18 cellular contexts compared by ENCODE assay signal in genomic region chr5:150519560-150519945, GRCh38. TPM values are rescaled to one million over a fixed set of nuclear protein-coding genes. Genes with fewer than 3 reads are reported as not detected.
A peak's percentile ranks its signal among the peaks of the same experiment; 100 is the strongest.
DNase-seq lines count a peak whose midpoint lies in the region; TF ChIP-seq lines count a peak whose summit lies in the region.
"Had no signal": no experiment of that assay in that cellular context is flagged by ENCODE, and none has a peak within 500 bp of the region (broad histone marks: within the 10 kb centered on the region; RNA-seq: fewer than 3 reads in every experiment).

No MANE protein-coding gene starts in this region.

- in situ Hi-C loops in GM23248 (cut with MboI), result no loop called here
- in situ Hi-C loops in KBM-7 (cut with MboI; ENCODE audit: low pct_unique_long_range_greater_than_20kb, low sequenced_read_pairs), result no loop called here

- no peak for TF ChIP-seq EP300 in sigmoid colon (IDR thresholded peaks at IDR 0.05)

- H3K4me2 ChIP-seq in GM23248 (ENCODE audit: unreplicated experiment), result no peak overlapping the region
- H3K4me2 ChIP-seq in hepatocyte, result no peak overlapping the region

- TF ChIP-seq CTCF in ascending aorta (IDR thresholded peaks at IDR 0.05) (no peak), hepatocyte (IDR thresholded peaks at IDR 0.05; ENCODE audit: poor library complexity) (no peak), sigmoid colon (IDR thresholded peaks at IDR 0.05) (no peak)

- H3K27me3 ChIP-seq in GM23248 (replicated peaks; ENCODE audit: insufficient read depth), result no peaks in the 10 kb centered on the region
- no peaks in the 10 kb centered on the region for H3K27me3 ChIP-seq in ascending aorta
- H3K27me3 ChIP-seq in hepatocyte, result no peaks in the 10 kb centered on the region
- H3K27me3 ChIP-seq in sigmoid colon, result no peaks in the 10 kb centered on the region
- H3K27me3 ChIP-seq: neutrophil, suprapubic skin had no signal

- DNase-seq in GM23248, result peak; percentile 55
- DNase-seq in ascending aorta (ENCODE audit: low spot score in 2 of 2), result no peak
- DNase-seq in hepatocyte (ENCODE audit: low spot score), result no peak
- no peak for DNase-seq in sigmoid colon
- DNase-seq in activated gamma-delta T cell (lab: John Stamatoyannopoulos, UW), result no peak
- no peak for DNase-seq in NCI-H345 (lab: John Stamatoyannopoulos, UW)
- DNase-seq in KBM-7, result no peak
- DNase-seq: activated CD4-positive, alpha-beta T cell treated with anti-CD3 and anti-CD28 coated beads, Interleukin-2, amount 10 ng/mL, durations not matched to agents 24 days and 14 days; CD4-positive, alpha-beta T cell; DMS153; GF-D8; NCI-H2171; retina; Right ventricle myocardium superior; stimulated activated CD4-positive, alpha-beta T cell treated with anti-CD3 and anti-CD28 coated beads, Interleukin-15, amount 100 ng/mL, for 24 hours; T-cell had no signal

- no peaks in the 10 kb centered on the region for H4K20me1 ChIP-seq in GM23248 (ENCODE audit: insufficient read depth)
- peaks cover 41% of the 10 kb centered on the region for H4K20me1 ChIP-seq in hepatocyte (ENCODE audit: insufficient read depth, poor library complexity, severe bottlenecking)

- no peak for TF ChIP-seq POLR2A in sigmoid colon (IDR thresholded peaks at IDR 0.05)

- no peaks in the 10 kb centered on the region for H3K9me3 ChIP-seq in GM23248 (ENCODE audit: low read depth)
- H3K9me3 ChIP-seq in ascending aorta, result no peaks in the 10 kb centered on the region
- no peaks in the 10 kb centered on the region for H3K9me3 ChIP-seq in hepatocyte (ENCODE audit: low read depth)
- H3K9me3 ChIP-seq in sigmoid colon, result no peaks in the 10 kb centered on the region
- H3K9me3 ChIP-seq: neutrophil, suprapubic skin had no signal

- peaks cover 21% of the 10 kb centered on the region; the same call in 1 of the 2 replicates for H3K36me3 ChIP-seq in GM23248 (ENCODE audit: low read depth)
- H3K36me3 ChIP-seq in ascending aorta, result peaks cover 11 to 27% of the 10 kb centered on the region in 2 donors
- H3K36me3 ChIP-seq in hepatocyte (replicated peaks; ENCODE audit: insufficient read depth, low read depth), result no peaks in the 10 kb centered on the region
- H3K36me3 ChIP-seq in sigmoid colon, result peaks cover 0 to 14% (median 8%) of the 10 kb centered on the region in 4 donors

- peaks cover 91% of the 10 kb centered on the region for H3K79me2 ChIP-seq in GM23248 (ENCODE audit: insufficient read depth)
- H3K79me2 ChIP-seq in hepatocyte, result peaks cover 88% of the 10 kb centered on the region

- H2AFZ ChIP-seq in GM23248 (no peak overlapping the region), hepatocyte (no peak overlapping the region)

- peak overlapping the region; percentile 72 for H3K27ac ChIP-seq in GM23248
- H3K27ac ChIP-seq in ascending aorta, result peak overlapping the region; percentile 23 to 38
- H3K27ac ChIP-seq in hepatocyte, result peak overlapping the region; percentile 54
- H3K27ac ChIP-seq in sigmoid colon, result peak overlapping the region in 3 of 4 donors; percentile 2 to 40 (median 27)
- H3K27ac ChIP-seq: neutrophil had no signal

- intact Hi-C loops in ascending aorta (cut with DNase I), result no loop called here
- intact Hi-C loops in sigmoid colon (cut with DNase I), result loop anchor here (5.0 kb wide), 1 partner anchor 42 kb away; no protein-coding TSS in a partner anchor

- no peaks in the 10 kb centered on the region for H3K9me2 ChIP-seq in GM23248 (ENCODE audit: insufficient read depth)
- H3K9me2 ChIP-seq in hepatocyte (replicated peaks; ENCODE audit: insufficient read depth), result no peaks in the 10 kb centered on the region

- H3K4me1 ChIP-seq in GM23248 (ENCODE audit: insufficient read depth) (peaks cover 64% of the 10 kb centered on the region), ascending aorta (peaks cover 22 to 63% of the 10 kb centered on the region in 2 donors), hepatocyte (ENCODE audit: insufficient read depth) (peaks cover 64% of the 10 kb centered on the region), sigmoid colon (peaks cover 0 to 89% (median 80%) of the 10 kb centered on the region in 4 donors)

- H3K9ac ChIP-seq in GM23248, result no peak overlapping the region

- peaks cover 58% of the 10 kb centered on the region for H3F3A ChIP-seq in GM23248 (ENCODE audit: insufficient read depth)

- WGBS in GM23248 (ENCODE audit: low coverage in 1 of 2, low lambda C conversion rate in 2 of 2, missing lambda C conversion rate in 2 of 2), 2 experiments, result 83 to 85% methylated on average over 10 of the region's 10 CpGs
- WGBS in hepatocyte (ENCODE audit: low lambda C conversion rate, missing lambda C conversion rate), result 96% methylated on average over 10 of the region's 10 CpGs
- WGBS in sigmoid colon, 2 donors, result 87 to 91% methylated on average over 10 of the region's 10 CpGs

- no peak overlapping the region for H3K4me3 ChIP-seq in GM23248
- H3K4me3 ChIP-seq in ascending aorta, result no peak overlapping the region
- H3K4me3 ChIP-seq in hepatocyte, result no peak overlapping the region
- no peak overlapping the region for H3K4me3 ChIP-seq in sigmoid colon
- H3K4me3 ChIP-seq: suprapubic skin had no signal

RNA-seq across cellular contexts. Expression of gene NDST1, which starts 11.6 kb away (rescaled TPM):
- 129 and 159 TPM in 2 replicates for total RNA-seq in GM23248 (2014; rRNA removed; shearing (Covaris generic))
- polyA plus RNA-seq in GM23248 (2016; fragmentation: Nextera tagmentation; extraction: Ambion mirVana) (39.1 and 41.3 TPM in 2 replicates), hepatocyte (30.2 and 42.5 TPM in 2 replicates), sigmoid colon (10 to 100 TPM in 2 of 3 donors, 1 to 10 TPM in 1; 5.4 to 39.4 (median 13.9) TPM)
- total RNA-seq in ascending aorta (71.5 TPM), hepatocyte (66.7 and 85.1 TPM in 2 replicates), sigmoid colon (10 to 100 TPM; 26.5 to 74.8 (median 43.7) TPM)
